In the genomic region with DNA sequence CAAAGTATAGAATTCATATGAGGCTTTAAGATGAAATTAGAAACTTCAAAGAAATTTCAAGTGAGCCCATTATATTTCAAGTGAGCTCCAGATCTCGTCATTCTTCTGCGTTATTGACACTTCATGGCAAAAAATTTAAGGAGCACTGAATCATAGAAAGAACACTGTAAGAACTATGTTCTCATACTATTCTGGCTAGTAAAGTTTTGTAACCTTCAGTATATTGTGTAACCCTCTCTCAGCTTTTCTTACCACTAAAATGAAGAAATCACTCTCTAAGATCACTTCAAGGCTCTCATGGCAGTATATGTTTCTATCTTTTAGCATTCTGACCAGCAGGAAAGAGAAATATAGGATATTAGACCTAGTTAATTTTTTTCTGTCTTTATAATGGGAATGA, we compare ENCODE assay signal across 25 cellular contexts. TPM values are rescaled to one million over a fixed set of nuclear protein-coding genes. Genes with fewer than 3 reads are reported as not detected.
DNase-seq lines count a peak whose midpoint lies in the region; ATAC-seq, FAIRE-seq and TF ChIP-seq lines count a peak whose summit lies in the region.
"Had no signal": no experiment of that assay in that cellular context is flagged by ENCODE, and none has a peak within 500 bp of the region (broad histone marks: within the 10 kb centered on the region; RNA-seq: fewer than 3 reads in every experiment).

No MANE protein-coding gene starts in this region.

- no peak for FAIRE-seq in K562 (lab: Jason Lieb, UNC)

- no peaks in the 10 kb centered on the region for H3K27me3 ChIP-seq in GM23248 (replicated peaks; ENCODE audit: insufficient read depth)
- H3K27me3 ChIP-seq in K562 (ENCODE audit: control insufficient read depth in 2 of 2, insufficient read depth in 2 of 2, low read length in 2 of 2), result no peaks in the 10 kb centered on the region
- H3K27me3 ChIP-seq in lung (ENCODE audit: control insufficient read depth, insufficient read depth), result no peaks in the 10 kb centered on the region
- H3K27me3 ChIP-seq: adrenal gland, heart left ventricle, tibial artery had no signal

- no peak for TF ChIP-seq POLR2A in K562 (conservative IDR thresholded peaks at IDR 0.05)

- ATAC-seq in K562 (no peak), lung (ENCODE audit: insufficient read depth, low FRiP score) (peak; percentile 53)
- ATAC-seq: heart left ventricle; naive thymus-derived CD8-positive, alpha-beta T cell; stimulated activated naive CD8-positive, alpha-beta T cell treated with anti-CD3 and anti-CD28 coated beads, Interleukin-15, Interleukin-2, amounts not matched to agents 100 U/mL and 50 U/mL, for 24 hours; T-cell had no signal

- H3K79me2 ChIP-seq in GM23248 (ENCODE audit: insufficient read depth) (peaks cover 82% of the 10 kb centered on the region), K562 (ENCODE audit: control insufficient read depth, insufficient read depth, low read length) (peaks cover 61% of the 10 kb centered on the region)

- H3K36me3 ChIP-seq in GM23248 (ENCODE audit: low read depth) (no peaks in the 10 kb centered on the region), K562 (ENCODE audit: control insufficient read depth, insufficient read depth, low read length) (no peaks in the 10 kb centered on the region), lung (ENCODE audit: control insufficient read depth in 2 of 2, insufficient read depth in 2 of 2, low read length in 2 of 2) (no peaks in the 10 kb centered on the region)
- H3K36me3 ChIP-seq: adrenal gland, heart left ventricle, tibial artery had no signal

- H3K27ac ChIP-seq in GM23248, result no peak overlapping the region
- no peak overlapping the region for H3K27ac ChIP-seq in K562 (ENCODE audit: extremely low read depth, low read depth, low read length)
- no peak overlapping the region for H3K27ac ChIP-seq in lung (ENCODE audit: low read depth in 1 of 2, low read length in 1 of 2)
- H3K27ac ChIP-seq: adrenal gland, heart left ventricle, parathyroid adenoma, tibial artery had no signal

- no peaks in the 10 kb centered on the region for H3K9me2 ChIP-seq in GM23248 (ENCODE audit: insufficient read depth)

- peak; percentile 52 for DNase-seq in GM23248
- peak; percentile 85 for DNase-seq in NOMO-1 treated with DMSO at 0.1 percent for 48 hours (lab: John Stamatoyannopoulos, UW; ENCODE audit: unreplicated experiment)
- DNase-seq in K562 (ENCODE audit: extremely low read depth in 1 of 4, low spot score in 3 of 4), result no peak
- no peak for DNase-seq in lung (ENCODE audit: low spot score)
- DNase-seq in cerebellar cortex (ENCODE audit: low spot score), result no peak
- no peak for DNase-seq in NCI-H2196 treated with DMSO at 0.1 percent for 48 hours (lab: John Stamatoyannopoulos, UW; ENCODE audit: unreplicated experiment)
- no peak for DNase-seq in activated naive CD4-positive, alpha-beta T cell (lab: John Stamatoyannopoulos, UW)
- no peak for DNase-seq in activated gamma-delta T cell treated with Interleukin-2 at 50 U/mL for 16 hours
- DNase-seq: activated CD4-positive, alpha-beta T cell treated with anti-CD3 and anti-CD28 coated beads, Interleukin-2, amount 10 ng/mL, durations not matched to agents 24 days and 14 days; adrenal gland; caudate nucleus; DMS79 treated with DMSO at 0.1 percent for 48 hours; erythroblast; heart left ventricle; KG1; naive thymus-derived CD8-positive, alpha-beta T cell; NCI-H146; NCI-H226; stimulated activated CD4-positive, alpha-beta T cell treated with anti-CD3 and anti-CD28 coated beads, Interleukin-1b, Interleukin-23, amount 100 ng/mL, for 48 hours; stimulated activated naive CD8-positive, alpha-beta T cell treated with anti-CD3 and anti-CD28 coated beads, Interleukin-15, Interleukin-2, amounts not matched to agents 100 U/mL and 50 U/mL, for 24 hours; T-cell; tibial artery had no signal

- no peaks in the 10 kb centered on the region for H3F3A ChIP-seq in GM23248 (ENCODE audit: insufficient read depth)

- POLR2A ChIA-PET in K562 (lab: Yijun Ruan, JAX), result interaction anchor here (1.0 kb wide), 1 partner anchor 9 kb away, joined by 4 read pairs; no protein-coding TSS in a partner anchor

- in situ Hi-C loops in GM23248 (cut with MboI), result no loop called here
- in situ Hi-C loops in K562 (cut with MboI), result no loop called here

- H3K4me1 ChIP-seq in GM23248 (ENCODE audit: insufficient read depth), result no peaks in the 10 kb centered on the region
- peaks cover 0 to 2% of the 10 kb centered on the region in 2 experiments; a peak in 3 of 5 replicates for H3K4me1 ChIP-seq in K562 (replicated peaks in 1 of 2; ENCODE audit: control insufficient read depth in 2 of 2, insufficient read depth in 2 of 2, low read length in 2 of 2)
- H3K4me1 ChIP-seq in lung (ENCODE audit: control insufficient read depth in 2 of 2, insufficient read depth in 2 of 2, low read length in 2 of 2), result peaks cover 0 to 3% of the 10 kb centered on the region in 2 donors

- H2AFZ ChIP-seq in GM23248, result no peak overlapping the region
- H2AFZ ChIP-seq in K562 (ENCODE audit: low read depth, low read length), result no peak overlapping the region
- H2AFZ ChIP-seq: parathyroid adenoma had no signal

- H3K9me3 ChIP-seq in GM23248 (ENCODE audit: low read depth) (no peaks in the 10 kb centered on the region), K562 (replicated peaks; ENCODE audit: control insufficient read depth, insufficient read depth, low read depth, low read length) (no peaks in the 10 kb centered on the region), lung (ENCODE audit: control insufficient read depth in 2 of 2, insufficient read depth in 1 of 2, low read length in 1 of 2) (no peaks in the 10 kb centered on the region)
- H3K9me3 ChIP-seq: adrenal gland, tibial artery had no signal

- H4K20me1 ChIP-seq in GM23248 (ENCODE audit: insufficient read depth), result no peaks in the 10 kb centered on the region
- H4K20me1 ChIP-seq in K562 (replicated peaks; ENCODE audit: control insufficient read depth, insufficient read depth, low read length), result peaks cover 9% of the 10 kb centered on the region; the same call in 1 of the 2 replicates

- no TSS peak for BruUV-seq in K562 (replicated peaks; lab: Mats Ljungman, UMichigan)

- H3K9me1 ChIP-seq in K562 (ENCODE audit: control insufficient read depth, insufficient read depth, low read length), result no peaks in the 10 kb centered on the region

- intact Hi-C loops in K562 (cut with micrococcal nuclease), result no loop called here

- TF ChIP-seq RAD21 in K562 (CRISPR knock-in tag; conservative IDR thresholded peaks at IDR 0.05 in 1 of 2, IDR thresholded peaks at IDR 0.05 in 1 of 2), result no peak

- TF ChIP-seq EP300 in K562 (IDR thresholded peaks at IDR 0.05; ENCODE audit: low read length), result no peak

- TF ChIP-seq CTCF in K562 (IDR thresholded peaks at IDR 0.05 in 2 of 3, conservative IDR thresholded peaks at IDR 0.05 in 1 of 3; ENCODE audit: insufficient read depth in 2 of 3, low read depth in 1 of 3, low read length in 3 of 3) (no peak), lung (IDR thresholded peaks at IDR 0.05; ENCODE audit: control extremely low read depth, extremely low read depth) (no peak)

- no peak overlapping the region for H3K9ac ChIP-seq in GM23248
- no peak overlapping the region for H3K9ac ChIP-seq in K562 (ENCODE audit: insufficient read depth in 1 of 2, low read depth in 2 of 2, low read length in 2 of 2)
- H3K9ac ChIP-seq: parathyroid adenoma had no signal

- H3K4me2 ChIP-seq in GM23248 (ENCODE audit: unreplicated experiment) (no peak overlapping the region), K562 (ENCODE audit: insufficient read depth, low read length) (no peak overlapping the region)

- H3K4me3 ChIP-seq in GM23248, result no peak overlapping the region
- H3K4me3 ChIP-seq in K562, result no peak overlapping the region
- no peak overlapping the region for H3K4me3 ChIP-seq in lung
- H3K4me3 ChIP-seq: adrenal gland, heart left ventricle, tibial artery had no signal

- 93 to 96% methylated on average over 2 of the region's 2 CpGs for WGBS in GM23248 (ENCODE audit: low coverage in 1 of 2, low lambda C conversion rate in 2 of 2, missing lambda C conversion rate in 2 of 2), 2 experiments
- 46% methylated on average over 2 of the region's 2 CpGs for WGBS in K562 (ENCODE audit: insufficient coverage, low coverage, missing lambda C conversion rate)
- WGBS in lung, 2 donors, result 18 to 58% methylated on average over 2 of the region's 2 CpGs

- CTCF ChIA-PET in K562 (lab: Yijun Ruan, JAX; ENCODE audit: low intra/inter-chr PET ratio), result no interaction called here

RNA-seq across cellular contexts. Expression of a gene that starts 6.3 kb away (rescaled TPM):
- total RNA-seq in GM23248 (2014; rRNA removed; shearing (Covaris generic)), result 7.0 and 7.6 TPM in 2 replicates
- polyA plus RNA-seq in GM23248 (2016; fragmentation: Nextera tagmentation; extraction: Ambion mirVana), result 8.5 and 9.3 TPM in 2 replicates
- 32.3 and 50.5 TPM in 2 replicates for total RNA-seq in K562 (2011; cell fraction: chromatin; rRNA removed; ENCODE audit: low replicate concordance)
- total RNA-seq in K562 (2011; cell fraction: nucleolus; rRNA removed), result 19.0 and 21.3 TPM in 2 replicates
- 26.1 and 26.5 TPM in 2 replicates for total RNA-seq in K562 (2011; cell fraction: nucleoplasm; rRNA removed)
- 5.3 and 5.9 TPM in 2 replicates for total RNA-seq in K562 (2014; rRNA removed)
- total RNA-seq in K562 (2014; rRNA removed; fragmentation: Illumina TruSeq; extraction: Trizol), result 9.2 and 10.6 TPM in 2 replicates
- 9.2 and 11.7 TPM in 2 replicates for total RNA-seq in K562 (2015; rRNA removed; fragmentation: Illumina TruSeq; extraction: Trizol)
- total RNA-seq in K562 (2021), result 14.1 and 16.0 TPM in 2 replicates
- 7.8 and 10.2 TPM in 2 replicates for polyA plus RNA-seq in K562 (2011; rRNA removed)
- 6.0 and 8.3 TPM in 2 replicates for polyA plus RNA-seq in K562 (2011; cell fraction: cytosol; rRNA removed)
- polyA plus RNA-seq in K562 (2011; cell fraction: nucleus; rRNA removed), result 10.1 and 13.2 TPM in 2 replicates
- polyA plus RNA-seq in K562 (2012), result 9.8 and 11.6 TPM in 2 replicates
- polyA plus RNA-seq in K562 (2014; fragmentation: Illumina TruSeq; extraction: Trizol), result 12.4 and 14.0 TPM in 2 replicates
- polyA plus RNA-seq in K562 (2014; fragmentation: Nextera tagmentation; extraction: Ambion mirVana), result 10 to 100 TPM in 1 of 2 experiments, 1 to 10 TPM in 1; 8.4 to 11.4 TPM
- 11.1 and 11.9 TPM in 2 replicates for polyA plus RNA-seq in K562 (2014; rRNA removed)
- polyA minus RNA-seq in K562 (2011; rRNA and poly(A)+ RNA removed), result 22.9 and 26.6 TPM in 2 replicates
- 11.4 and 18.6 TPM in 2 replicates for polyA minus RNA-seq in K562 (2011; cell fraction: cytosol; rRNA and poly(A)+ RNA removed)
- polyA minus RNA-seq in K562 (2011; cell fraction: nucleus; rRNA and poly(A)+ RNA removed), result 40.5 and 44.4 TPM in 2 replicates
- 10 to 100 TPM; 31.1 to 57.6 TPM for total RNA-seq in lung
- 10 to 100 TPM in 1 of 2 donors, 1 to 10 TPM in 1; 9.1 to 36.8 TPM for polyA plus RNA-seq in lung

RNA-seq across cellular contexts. Expression of a gene that starts 28.0 kb away (rescaled TPM):
- total RNA-seq in GM23248 (2014; rRNA removed; shearing (Covaris generic)), result not detected in 2 replicates
- polyA plus RNA-seq in GM23248 (2016; fragmentation: Nextera tagmentation; extraction: Ambion mirVana), result not detected in 2 replicates
- total RNA-seq in K562 (2011; cell fraction: chromatin; rRNA removed; ENCODE audit: low replicate concordance), result not detected in 2 replicates
- not detected in 2 replicates for total RNA-seq in K562 (2011; cell fraction: nucleolus; rRNA removed)
- total RNA-seq in K562 (2011; cell fraction: nucleoplasm; rRNA removed), result not detected in 2 replicates
- not detected in 2 replicates for total RNA-seq in K562 (2014; rRNA removed)
- total RNA-seq in K562 (2014; rRNA removed; fragmentation: Illumina TruSeq; extraction: Trizol), result not detected in 2 replicates
- total RNA-seq in K562 (2015; rRNA removed; fragmentation: Illumina TruSeq; extraction: Trizol), result not detected in 2 replicates
- not detected in 2 replicates for total RNA-seq in K562 (2021)
- not detected in 2 replicates for polyA plus RNA-seq in K562 (2011; rRNA removed)
- not detected in 2 replicates for polyA plus RNA-seq in K562 (2011; cell fraction: cytosol; rRNA removed)
- not detected in 2 replicates for polyA plus RNA-seq in K562 (2011; cell fraction: nucleus; rRNA removed)
- not detected in 2 replicates for polyA plus RNA-seq in K562 (2012)
- polyA plus RNA-seq in K562 (2014; fragmentation: Illumina TruSeq; extraction: Trizol), result not detected in 2 replicates
- not detected for polyA plus RNA-seq in K562 (2014; fragmentation: Nextera tagmentation; extraction: Ambion mirVana)
- polyA plus RNA-seq in K562 (2014; rRNA removed), result not detected in 2 replicates
- not detected in 2 replicates for polyA minus RNA-seq in K562 (2011; rRNA and poly(A)+ RNA removed)
- not detected in 2 replicates for polyA minus RNA-seq in K562 (2011; cell fraction: cytosol; rRNA and poly(A)+ RNA removed)
- not detected in 2 replicates for polyA minus RNA-seq in K562 (2011; cell fraction: nucleus; rRNA and poly(A)+ RNA removed)
- not detected for total RNA-seq in lung
- polyA plus RNA-seq in lung, result not detected
- total RNA-seq: activated CD4-positive, alpha-beta T cell treated with anti-CD3 and anti-CD28 coated beads, Interleukin-2, amount 10 ng/mL, durations not matched to agents 24 days and 14 days; activated T-helper 2 cell treated with anti-CD3 and anti-CD28 coated beads, Interferon-gamma antibody, Interleukin-2, Interleukin-4, amounts not matched to agents 10 μg/mL and 5 μg/mL and 100 μg/mL, durations not matched to agents 14 hours and 24 hours and 36 hours; adrenal gland; heart left ventricle; lung microvascular endothelial cell; naive thymus-derived CD8-positive, alpha-beta T cell; T-cell had no signal
- polyA plus RNA-seq: adrenal gland; heart left ventricle; naive thymus-derived CD8-positive, alpha-beta T cell had no signal

Comparison
In these comparisons a context has a peak if more than half of its experiments do, and no peak if none do; other contexts are left out.
1. DNase-seq: peak in GM23248 (single experiment) and NOMO-1 treated with DMSO at 0.1 percent for 48 hours (single experiment); none in K562 (0 of 4), lung (single experiment), cerebellar cortex (single experiment), NCI-H2196 treated with DMSO at 0.1 percent for 48 hours (single experiment), activated naive CD4-positive, alpha-beta T cell (0 of 4) and activated gamma-delta T cell treated with Interleukin-2 at 50 U/mL for 16 hours (single experiment).